In genomic region chr12:6507102-6507998, GRCh38 we compare ENCODE assay signal across 13 cellular contexts. TPM values are rescaled to one million over a fixed set of nuclear protein-coding genes. Genes with fewer than 3 reads are reported as not detected.
DNase-seq lines count a peak whose midpoint lies in the region; ATAC-seq, FAIRE-seq and TF ChIP-seq lines count a peak whose summit lies in the region.
"Had no signal": no experiment of that assay in that cellular context is flagged by ENCODE, and none has a peak within 500 bp of the region (broad histone marks: within the 10 kb centered on the region; RNA-seq: fewer than 3 reads in every experiment).

No MANE protein-coding gene starts in this region.

- H3K36me3 ChIP-seq in astrocyte (ENCODE audit: insufficient read depth, low read length) = peaks cover 33% of the 10 kb centered on the region
- H3K36me3 ChIP-seq in smooth muscle cell (ENCODE audit: low read depth) = no peaks in the 10 kb centered on the region
- H3K36me3 ChIP-seq in CD8-positive, alpha-beta T cell (ENCODE audit: insufficient read depth, low read length) = peaks cover 15% of the 10 kb centered on the region

- no peaks in the 10 kb centered on the region for H3K9me3 Mint-ChIP-seq in T-helper 1 cell treated with Interleukin-12 subunit alpha and Interleukin-12 subunit beta and Interleukin-4 antibody, amounts not matched to agents 30 μg/mL and 1 μg/mL, for 36 hours
- peaks cover under 1% of the 10 kb centered on the region for H3K9me3 Mint-ChIP-seq in astrocyte (ENCODE audit: unreplicated experiment)
- no peaks in the 10 kb centered on the region for H3K9me3 Mint-ChIP-seq in CD8-positive, alpha-beta T cell
- H3K9me3 Mint-ChIP-seq: stimulated activated naive CD8-positive, alpha-beta T cell treated with anti-CD3 and anti-CD28 coated beads, Interleukin-15, Interleukin-2, amounts not matched to agents 100 ng/mL and 50 ng/mL, for 24 hours had no signal

- peaks cover 62% of the 10 kb centered on the region for H3K79me2 ChIP-seq in astrocyte (ENCODE audit: insufficient read depth, low read length)
- H3K79me2 ChIP-seq in smooth muscle cell (ENCODE audit: low read depth) = peaks cover 20% of the 10 kb centered on the region

- CTCF ChIA-PET in CD8-positive, alpha-beta T cell (lab: Charles Lee) = interaction anchor here (1.5 kb wide), 1 partner anchor 30 kb away, joined by 5 read pairs; no protein-coding TSS in a partner anchor

- H3K9ac ChIP-seq in astrocyte (ENCODE audit: low read length) (peak overlapping the region; percentile 27), smooth muscle cell (ENCODE audit: low read depth) (peak overlapping the region; percentile 37)

- no peak for ATAC-seq in CD8-positive, alpha-beta T cell
- no peak for ATAC-seq in GM19467 (IDR thresholded peaks at IDR 0.05; ENCODE audit: unreplicated experiment)
- ATAC-seq: left lobe of liver had no signal

- H3K27me3 ChIP-seq in astrocyte (ENCODE audit: insufficient read depth, low read length) (no peaks in the 10 kb centered on the region), smooth muscle cell (ENCODE audit: low read depth) (no peaks in the 10 kb centered on the region)
- no peaks in the 10 kb centered on the region for H3K27me3 ChIP-seq in CD8-positive, alpha-beta T cell (ENCODE audit: insufficient read depth, low read length)
- H3K27me3 ChIP-seq: esophagus muscularis mucosa had no signal

- H2AFZ ChIP-seq in astrocyte (ENCODE audit: low read depth, low read length) (peak overlapping the region; percentile 32), smooth muscle cell (ENCODE audit: low read depth) (peak overlapping the region; percentile 83)

- TF ChIP-seq CTCF in astrocyte (IDR thresholded peaks at IDR 0.05; ENCODE audit: insufficient read depth, low read depth, low read length) (no peak), fibroblast of villous mesenchyme (IDR thresholded peaks at IDR 0.05; ENCODE audit: insufficient read depth, low read depth, low read length) (no peak), smooth muscle cell (IDR thresholded peaks at IDR 0.05; ENCODE audit: borderline replicate concordance, insufficient read depth, poor library complexity, severe bottlenecking) (no peak)
- TF ChIP-seq CTCF in CD8-positive, alpha-beta T cell (IDR thresholded peaks at IDR 0.05) = no peak

- H3K27ac Mint-ChIP-seq in T-helper 1 cell treated with Interleukin-12 subunit alpha and Interleukin-12 subunit beta and Interleukin-4 antibody, amounts not matched to agents 30 μg/mL and 1 μg/mL, for 36 hours = peak overlapping the region; percentile 52
- peak overlapping the region; percentile 94 for H3K27ac Mint-ChIP-seq in astrocyte (ENCODE audit: unreplicated experiment)
- H3K27ac Mint-ChIP-seq in CD8-positive, alpha-beta T cell = no peak overlapping the region

- H3F3A ChIP-seq in smooth muscle cell (ENCODE audit: low read depth) = no peaks in the 10 kb centered on the region

- DNase-seq in T-helper 1 cell = no peak
- peak; percentile 33 for DNase-seq in astrocyte (ENCODE audit: low read depth)
- peak; percentile 27 for DNase-seq in fibroblast of villous mesenchyme (ENCODE audit: low read depth)
- no peak for DNase-seq in smooth muscle cell (lab: John Stamatoyannopoulos, UW; ENCODE audit: unreplicated experiment)
- no peak for DNase-seq in CD8-positive, alpha-beta T cell
- DNase-seq in SW480 (ENCODE audit: low spot score) = no peak
- DNase-seq: DND-41, NCI-H187 had no signal

- H3K4me3 ChIP-seq in astrocyte (ENCODE audit: insufficient read depth, low read depth, low read length) = no peak overlapping the region
- no peak overlapping the region for H3K4me3 ChIP-seq in fibroblast of villous mesenchyme (ENCODE audit: low read depth, low read length)
- no peak overlapping the region for H3K4me3 ChIP-seq in smooth muscle cell
- H3K4me3 ChIP-seq in CD8-positive, alpha-beta T cell (ENCODE audit: low read depth, low read length) = no peak overlapping the region
- H3K4me3 ChIP-seq: esophagus muscularis mucosa had no signal

- H3K27me3 Mint-ChIP-seq in T-helper 1 cell treated with Interleukin-12 subunit alpha and Interleukin-12 subunit beta and Interleukin-4 antibody, amounts not matched to agents 30 μg/mL and 1 μg/mL, for 36 hours (ENCODE audit: low read depth) = no peaks in the 10 kb centered on the region
- H3K27me3 Mint-ChIP-seq in astrocyte (ENCODE audit: low read depth, unreplicated experiment) = no peaks in the 10 kb centered on the region
- no peaks in the 10 kb centered on the region for H3K27me3 Mint-ChIP-seq in CD8-positive, alpha-beta T cell (ENCODE audit: low read depth)
- H3K27me3 Mint-ChIP-seq: stimulated activated naive CD8-positive, alpha-beta T cell treated with anti-CD3 and anti-CD28 coated beads, Interleukin-15, Interleukin-2, amounts not matched to agents 100 ng/mL and 50 ng/mL, for 24 hours had no signal

- H3K4me2 ChIP-seq in astrocyte (ENCODE audit: low read length) (peak overlapping the region; percentile 14), smooth muscle cell (peak overlapping the region; percentile 70)

- WGBS in smooth muscle cell (ENCODE audit: low lambda C conversion rate) = 65% methylated on average over 12 of the region's 12 CpGs

- no peak overlapping the region for H3K4me3 Mint-ChIP-seq in T-helper 1 cell treated with Interleukin-12 subunit alpha and Interleukin-12 subunit beta and Interleukin-4 antibody, amounts not matched to agents 30 μg/mL and 1 μg/mL, for 36 hours
- H3K4me3 Mint-ChIP-seq in astrocyte (ENCODE audit: unreplicated experiment) = peak overlapping the region; percentile 30
- no peak overlapping the region for H3K4me3 Mint-ChIP-seq in CD8-positive, alpha-beta T cell
- H3K4me3 Mint-ChIP-seq: stimulated activated naive CD8-positive, alpha-beta T cell treated with anti-CD3 and anti-CD28 coated beads, Interleukin-15, Interleukin-2, amounts not matched to agents 100 ng/mL and 50 ng/mL, for 24 hours had no signal

- H3K9me3 ChIP-seq in astrocyte (ENCODE audit: insufficient read depth, low read depth, low read length) = no peaks in the 10 kb centered on the region
- no peaks in the 10 kb centered on the region for H3K9me3 ChIP-seq in smooth muscle cell (replicated peaks; ENCODE audit: low read depth)
- H3K9me3 ChIP-seq in CD8-positive, alpha-beta T cell (ENCODE audit: low read length) = no peaks in the 10 kb centered on the region
- H3K9me3 ChIP-seq: esophagus muscularis mucosa had no signal

- H3K4me1 ChIP-seq in astrocyte (ENCODE audit: insufficient read depth, low read length) (peaks cover 4% of the 10 kb centered on the region), smooth muscle cell (ENCODE audit: low read depth) (peaks cover 18% of the 10 kb centered on the region)
- no peaks in the 10 kb centered on the region for H3K4me1 ChIP-seq in CD8-positive, alpha-beta T cell (ENCODE audit: insufficient read depth, low read length)
- H3K4me1 ChIP-seq: esophagus muscularis mucosa had no signal

- intact Hi-C loops in CD8-positive, alpha-beta T cell (cut with DNase I, micrococcal nuclease) = no loop called here

- H3K27ac ChIP-seq in astrocyte (ENCODE audit: low read depth, low read length) (peak overlapping the region; percentile 45), smooth muscle cell (ENCODE audit: low read depth) (peak overlapping the region; percentile 84)
- H3K27ac ChIP-seq in CD8-positive, alpha-beta T cell (ENCODE audit: low read depth, low read length) = no peak overlapping the region

- peaks cover 28% of the 10 kb centered on the region for H3K36me3 Mint-ChIP-seq in T-helper 1 cell treated with Interleukin-12 subunit alpha and Interleukin-12 subunit beta and Interleukin-4 antibody, amounts not matched to agents 30 μg/mL and 1 μg/mL, for 36 hours (ENCODE audit: low read depth)
- peaks cover 11% of the 10 kb centered on the region for H3K36me3 Mint-ChIP-seq in astrocyte (ENCODE audit: low read depth, unreplicated experiment)
- H3K36me3 Mint-ChIP-seq in CD8-positive, alpha-beta T cell = peaks cover 49% of the 10 kb centered on the region

- H4K20me1 ChIP-seq in astrocyte (ENCODE audit: insufficient read depth, low read length) (peaks cover 7% of the 10 kb centered on the region), smooth muscle cell (ENCODE audit: low read depth) (no peaks in the 10 kb centered on the region)

- POLR2A ChIA-PET in CD8-positive, alpha-beta T cell (lab: Charles Lee) = interaction anchor here (1.2 kb wide), 1 partner anchor 10 kb away, joined by 3 read pairs; no protein-coding TSS in a partner anchor

- peaks cover 6% of the 10 kb centered on the region for H3K4me1 Mint-ChIP-seq in T-helper 1 cell treated with Interleukin-12 subunit alpha and Interleukin-12 subunit beta and Interleukin-4 antibody, amounts not matched to agents 30 μg/mL and 1 μg/mL, for 36 hours (ENCODE audit: low read depth)
- peaks cover 12% of the 10 kb centered on the region for H3K4me1 Mint-ChIP-seq in astrocyte (ENCODE audit: low read depth, unreplicated experiment)
- H3K4me1 Mint-ChIP-seq in CD8-positive, alpha-beta T cell (ENCODE audit: low read depth) = peaks cover 7% of the 10 kb centered on the region

- FAIRE-seq in astrocyte (lab: Jason Lieb, UNC) = no peak

RNA-seq across cellular contexts. Expression of gene NCAPD2, which starts 13.4 kb away (rescaled TPM):
- total RNA-seq in astrocyte (18.6 and 21.1 TPM in 2 replicates), fibroblast of villous mesenchyme (40.6 and 52.7 TPM in 2 replicates), smooth muscle cell (22.7 and 78.9 TPM in 2 replicates)
- polyA plus RNA-seq in smooth muscle cell = 17.6 and 21.5 TPM in 2 replicates
- total RNA-seq in CD8-positive, alpha-beta T cell = 10 to 100 TPM; 11.7 to 13.4 TPM

RNA-seq across cellular contexts. Expression of gene MRPL51, which starts 14.3 kb away (rescaled TPM):
- total RNA-seq in astrocyte (192 and 202 TPM in 2 replicates), fibroblast of villous mesenchyme (86.8 and 101 TPM in 2 replicates), smooth muscle cell (122 and 126 TPM in 2 replicates)
- 364 and 377 TPM in 2 replicates for polyA plus RNA-seq in smooth muscle cell
- total RNA-seq in CD8-positive, alpha-beta T cell = 10 to 100 TPM; 17.4 to 18.4 TPM

RNA-seq across cellular contexts. Expression of gene GAPDH, which starts 27.0 kb away (rescaled TPM):
- total RNA-seq in astrocyte (5,151 and 5,167 TPM in 2 replicates), fibroblast of villous mesenchyme (6,118 and 7,175 TPM in 2 replicates), smooth muscle cell (5,015 and 5,158 TPM in 2 replicates)
- 9,934 and 11,119 TPM in 2 replicates for polyA plus RNA-seq in smooth muscle cell
- 100 to 1,000 TPM; 503 to 513 TPM for total RNA-seq in CD8-positive, alpha-beta T cell

RNA-seq across cellular contexts. Expression of gene VAMP1, which starts 36.9 kb away (rescaled TPM):
- total RNA-seq in astrocyte (21.0 and 23.1 TPM in 2 replicates), fibroblast of villous mesenchyme (3.2 and 13.4 TPM in 2 replicates), smooth muscle cell (3.5 and 10.0 TPM in 2 replicates)
- 7.5 and 8.6 TPM in 2 replicates for polyA plus RNA-seq in smooth muscle cell
- total RNA-seq in CD8-positive, alpha-beta T cell = 10 to 100 TPM; 43.9 to 50.9 TPM

RNA-seq across cellular contexts. Expression of gene IFFO1, which starts 48.5 kb away (rescaled TPM):
- total RNA-seq in astrocyte (18.8 and 20.8 TPM in 2 replicates), fibroblast of villous mesenchyme (9.9 and 11.9 TPM in 2 replicates), smooth muscle cell (4.2 and 5.2 TPM in 2 replicates)
- polyA plus RNA-seq in smooth muscle cell = 13.3 and 19.1 TPM in 2 replicates
- 10 to 100 TPM; 16.7 to 18.4 TPM for total RNA-seq in CD8-positive, alpha-beta T cell

Comparison
In these comparisons a context has a peak if more than half of its experiments do, and no peak if none do; other contexts are left out.
1. DNase-seq: peak in astrocyte (single experiment) and fibroblast of villous mesenchyme (single experiment); none in T-helper 1 cell (0 of 5), smooth muscle cell (single experiment), CD8-positive, alpha-beta T cell (0 of 7) and SW480 (single experiment).